In the genomic region with DNA sequence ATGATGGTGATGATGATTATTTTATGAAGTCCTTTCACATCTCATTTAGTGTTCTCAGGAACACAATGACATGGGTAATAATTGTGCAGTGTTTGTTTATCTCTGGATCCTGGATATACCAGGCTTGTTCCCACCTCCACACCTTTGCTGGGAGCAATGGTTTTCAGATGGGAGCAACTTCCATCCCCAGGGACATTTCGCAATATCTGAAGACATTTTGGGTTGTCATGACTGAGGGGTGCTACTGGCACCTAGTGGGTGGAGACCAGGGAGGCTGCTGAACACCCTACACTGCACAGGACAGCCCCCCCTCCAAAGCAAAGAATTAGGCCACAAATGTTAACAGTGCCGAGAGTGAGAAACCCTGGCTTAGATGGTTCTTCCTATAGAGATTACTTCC, we compare ENCODE assay signal across 23 cellular contexts. TPM values are rescaled to one million over a fixed set of nuclear protein-coding genes. Genes with fewer than 3 reads are reported as not detected.
DNase-seq lines count a peak whose midpoint lies in the region; ATAC-seq, FAIRE-seq and TF ChIP-seq lines count a peak whose summit lies in the region.
"Had no signal": no experiment of that assay in that cellular context is flagged by ENCODE, and none has a peak within 500 bp of the region (broad histone marks: within the 10 kb centered on the region; RNA-seq: fewer than 3 reads in every experiment).

No MANE protein-coding gene starts in this region.

- H3K4me1 ChIP-seq in HepG2 (ENCODE audit: insufficient read depth, low read length) (peaks cover 11% of the 10 kb centered on the region; the same call in 1 of the 2 replicates), right lobe of liver (no peaks in the 10 kb centered on the region), astrocyte (ENCODE audit: insufficient read depth, low read length) (peaks cover 23% of the 10 kb centered on the region), trophoblast cell (ENCODE audit: control insufficient read depth in 1 of 2, insufficient read depth in 2 of 2, low read length in 2 of 2) (peaks cover 25 to 31% of the 10 kb centered on the region in 2 experiments)
- H3K4me1 ChIP-seq: A549 had no signal

- no peak for TF ChIP-seq RAD21 in HepG2 (CRISPR knock-in tag; IDR thresholded peaks at IDR 0.05)

- TF ChIP-seq POLR2A in HepG2 (IDR thresholded peaks at IDR 0.05; ENCODE audit: insufficient read depth in 1 of 2, low read depth in 2 of 2, low read length in 2 of 2) (no peak), right lobe of liver (IDR thresholded peaks at IDR 0.05) (no peak), NB4 (IDR thresholded peaks at IDR 0.05; ENCODE audit: extremely low read depth, insufficient read length) (no peak)

- 97% methylated on average over 2 of the region's 2 CpGs for WGBS in HepG2 (ENCODE audit: low lambda C conversion rate)
- 78% methylated on average over 2 of the region's 2 CpGs for WGBS in right lobe of liver (ENCODE audit: insufficient coverage, low coverage, low lambda C conversion rate, missing lambda C conversion rate)
- WGBS in trophoblast cell (ENCODE audit: extremely low coverage, insufficient coverage, insufficient read length) = no CpG with 5 or more reads among the region's 2 CpGs

- peak overlapping the region; percentile 9 for H4K91ac ChIP-seq in trophoblast cell (ENCODE audit: low read depth, low read length)

- H3K14ac ChIP-seq in trophoblast cell (ENCODE audit: low read length) = no peak overlapping the region

- no peak overlapping the region for H2BK5ac ChIP-seq in trophoblast cell (ENCODE audit: low read depth, low read length, poor library complexity)

- no TSS peak for BruUV-seq in HepG2 (replicated peaks; lab: Mats Ljungman, UMichigan)

- no peak overlapping the region for H2AFZ ChIP-seq in HepG2 (ENCODE audit: low read length)
- H2AFZ ChIP-seq in astrocyte (ENCODE audit: low read depth, low read length) = peak overlapping the region; percentile 7
- no peak overlapping the region for H2AFZ ChIP-seq in trophoblast cell (ENCODE audit: insufficient read depth, low read length, poor library complexity)

- H3K4me3 ChIP-seq in HepG2 (replicated peaks in 1 of 3; ENCODE audit: insufficient read depth in 1 of 3, low read depth in 2 of 3, low read length in 3 of 3) (no peak overlapping the region), right lobe of liver (no peak overlapping the region), NB4 (ENCODE audit: low read depth, low read length) (no peak overlapping the region), astrocyte (ENCODE audit: insufficient read depth, low read depth, low read length) (no peak overlapping the region), trophoblast cell (ENCODE audit: low read depth, low read length) (no peak overlapping the region)
- H3K4me3 ChIP-seq: A549, BLaER1 had no signal

- peaks cover 6% of the 10 kb centered on the region for H3K79me1 ChIP-seq in trophoblast cell (ENCODE audit: low read length)

- H3K36me3 Mint-ChIP-seq in astrocyte (ENCODE audit: low read depth, unreplicated experiment) (peaks cover 2% of the 10 kb centered on the region), T-helper 17 cell (ENCODE audit: low read depth) (no peaks in the 10 kb centered on the region)
- H3K36me3 Mint-ChIP-seq: CD14-positive monocyte; CD8-positive, alpha-beta T cell had no signal

- no peaks in the 10 kb centered on the region for H3K79me2 ChIP-seq in HepG2 (ENCODE audit: insufficient read depth, low read length)
- no peaks in the 10 kb centered on the region for H3K79me2 ChIP-seq in astrocyte (ENCODE audit: insufficient read depth, low read length)
- H3K79me2 ChIP-seq in trophoblast cell (ENCODE audit: control insufficient read depth, insufficient read depth, low read length, poor library complexity) = no peaks in the 10 kb centered on the region

- peak overlapping the region; percentile 29 for H2BK12ac ChIP-seq in trophoblast cell (ENCODE audit: low read length)

- in situ Hi-C loops in HepG2 (cut with HindIII; ENCODE audit: extremely low pct_ligation_motif_present, low pct_unique_long_range_greater_than_20kb) = no loop called here

- peaks cover 6% of the 10 kb centered on the region for H3K27me3 Mint-ChIP-seq in astrocyte (ENCODE audit: low read depth, unreplicated experiment)
- H3K27me3 Mint-ChIP-seq in T-helper 17 cell = peaks cover 13% of the 10 kb centered on the region

- H4K8ac ChIP-seq in trophoblast cell (ENCODE audit: low read depth, low read length) = no peak overlapping the region

- ATAC-seq in HepG2 (no peak), right lobe of liver (no peak), T-helper 17 cell (no peak)
- ATAC-seq: CD8-positive, alpha-beta T cell; HCT116 had no signal

- no peak for TF ChIP-seq EP300 in HepG2 (IDR thresholded peaks at IDR 0.05; ENCODE audit: low read depth in 2 of 2, low read length in 2 of 2)
- TF ChIP-seq EP300 in HepG2 (CRISPR knock-in tag; IDR thresholded peaks at IDR 0.05; ENCODE audit: borderline replicate concordance) = no peak

- H3K4me1 Mint-ChIP-seq in astrocyte (ENCODE audit: low read depth, unreplicated experiment) (peaks cover 32% of the 10 kb centered on the region), T-helper 17 cell (no peaks in the 10 kb centered on the region)
- H3K4me1 Mint-ChIP-seq: CD14-positive monocyte, IgD-negative memory B cell had no signal

- CTCF ChIA-PET in HepG2 (lab: Yijun Ruan, JAX; ENCODE audit: low intra/inter-chr PET ratio, low total read pairs) = no interaction called here

- no peak overlapping the region for H3K4me3 Mint-ChIP-seq in astrocyte (ENCODE audit: unreplicated experiment)
- no peak overlapping the region for H3K4me3 Mint-ChIP-seq in T-helper 17 cell
- H3K4me3 Mint-ChIP-seq: CD14-positive monocyte; CD8-positive, alpha-beta T cell; IgD-negative memory B cell had no signal

- H2BK120ac ChIP-seq in trophoblast cell (ENCODE audit: insufficient read depth, low read length, poor library complexity) = no peak overlapping the region

- H3K27ac Mint-ChIP-seq in astrocyte (ENCODE audit: unreplicated experiment) (no peak overlapping the region), T-helper 17 cell (no peak overlapping the region)
- H3K27ac Mint-ChIP-seq: CD14-positive monocyte; CD8-positive, alpha-beta T cell; IgD-negative memory B cell had no signal

- no peak overlapping the region for H3K4ac ChIP-seq in trophoblast cell (ENCODE audit: low read depth, low read length)

- H4K12ac ChIP-seq in trophoblast cell (ENCODE audit: low read depth, low read length) = no peak overlapping the region

- H3K9ac ChIP-seq in HepG2 (ENCODE audit: insufficient read depth, low read depth, low read length) (no peak overlapping the region), astrocyte (ENCODE audit: low read length) (no peak overlapping the region), trophoblast cell (ENCODE audit: low read length) (no peak overlapping the region)
- H3K9ac ChIP-seq: BLaER1 had no signal

- H4K20me1 ChIP-seq in HepG2 (ENCODE audit: insufficient read depth, low read length) (no peaks in the 10 kb centered on the region), astrocyte (ENCODE audit: insufficient read depth, low read length) (no peaks in the 10 kb centered on the region)
- H4K20me1 ChIP-seq: BLaER1 had no signal

- no peak overlapping the region for H3K18ac ChIP-seq in trophoblast cell (ENCODE audit: low read length)

- no peak overlapping the region for H2AK5ac ChIP-seq in trophoblast cell (ENCODE audit: low read length)

- H3K27me3 ChIP-seq in HepG2 (ENCODE audit: control insufficient read depth in 1 of 2, insufficient read depth in 2 of 2, low read length in 2 of 2) (no peaks in the 10 kb centered on the region; a peak in 1 of 5 replicates), right lobe of liver (no peaks in the 10 kb centered on the region), astrocyte (ENCODE audit: insufficient read depth, low read length) (no peaks in the 10 kb centered on the region), trophoblast cell (ENCODE audit: insufficient read depth, low read length) (no peaks in the 10 kb centered on the region)
- H3K27me3 ChIP-seq: BLaER1 had no signal

- POLR2A ChIA-PET in HepG2 (lab: Yijun Ruan, JAX) = no interaction called here

- H3K36me3 ChIP-seq in HepG2 (replicated peaks in 1 of 2; ENCODE audit: control insufficient read depth in 1 of 2, insufficient read depth in 2 of 2, low read length in 2 of 2) (no peaks in the 10 kb centered on the region), right lobe of liver (no peaks in the 10 kb centered on the region), astrocyte (ENCODE audit: insufficient read depth, low read length) (no peaks in the 10 kb centered on the region), trophoblast cell (ENCODE audit: control insufficient read depth in 1 of 2, insufficient read depth in 2 of 2, low read length in 2 of 2) (no peaks in the 10 kb centered on the region)
- H3K36me3 ChIP-seq: BLaER1 had no signal

- FAIRE-seq in HepG2 (lab: Jason Lieb, UNC) (no peak), astrocyte (lab: Jason Lieb, UNC) (no peak)
- FAIRE-seq: A549, G401.6, GM12891, GM19239, H54 had no signal

- peak; percentile 25; the same call in 1 of the 2 replicates for TF ChIP-seq CTCF in HepG2 (CRISPR knock-in tag; IDR thresholded peaks at IDR 0.05)
- TF ChIP-seq CTCF in right lobe of liver (IDR thresholded peaks at IDR 0.05) = no peak
- TF ChIP-seq CTCF in NB4 (IDR thresholded peaks at IDR 0.05; ENCODE audit: low read depth, low read length) = no peak
- TF ChIP-seq CTCF in astrocyte (IDR thresholded peaks at IDR 0.05; ENCODE audit: insufficient read depth, low read depth, low read length) = no peak

- H3K4me2 ChIP-seq in HepG2 (ENCODE audit: low read depth, low read length) (no peak overlapping the region), astrocyte (ENCODE audit: low read length) (peak overlapping the region; percentile 43), trophoblast cell (ENCODE audit: low read length) (no peak overlapping the region)
- H3K4me2 ChIP-seq: A549, BLaER1 had no signal

- no peaks in the 10 kb centered on the region for H3K9me3 ChIP-seq in HepG2 (ENCODE audit: low read length)
- H3K9me3 ChIP-seq in right lobe of liver = no peaks in the 10 kb centered on the region
- no peaks in the 10 kb centered on the region for H3K9me3 ChIP-seq in astrocyte (ENCODE audit: insufficient read depth, low read depth, low read length)
- H3K9me3 ChIP-seq in trophoblast cell (ENCODE audit: insufficient read depth, low read depth, low read length) = no peaks in the 10 kb centered on the region
- no peaks in the 10 kb centered on the region for H3K9me3 ChIP-seq in T-helper 17 cell (ENCODE audit: control insufficient read depth, low read length, poor library complexity, severe bottlenecking)
- H3K9me3 ChIP-seq: A549, BLaER1 had no signal

- intact Hi-C loops in HepG2 (cut with micrococcal nuclease; ENCODE audit: unreplicated experiment) = no loop called here
- intact Hi-C loops in right lobe of liver (cut with DNase I) = no loop called here

- no peak for DNase-seq in HepG2 (ENCODE audit: low spot score)
- DNase-seq in right lobe of liver = no peak
- peak; percentile 28 for DNase-seq in NB4 (ENCODE audit: low read depth)
- no peak for DNase-seq in astrocyte (ENCODE audit: low read depth)
- DNase-seq in trophoblast cell = no peak
- no peak for DNase-seq in hepatic stellate cell (ENCODE audit: low spot score)
- DNase-seq in AG20443 (ENCODE audit: low spot score) = no peak
- no peak for DNase-seq in T-helper 17 cell
- DNase-seq: CD8-positive, alpha-beta T cell; COR-L47; DMS53; DND-41 had no signal

- peaks cover 2% of the 10 kb centered on the region for H3K9me3 Mint-ChIP-seq in astrocyte (ENCODE audit: unreplicated experiment)
- H3K9me3 Mint-ChIP-seq: CD8-positive, alpha-beta T cell had no signal

- no peak overlapping the region for H3K27ac ChIP-seq in HepG2 (ENCODE audit: extremely low read length, insufficient read depth, low read length)
- no peak overlapping the region for H3K27ac ChIP-seq in right lobe of liver
- no peak overlapping the region for H3K27ac ChIP-seq in astrocyte (ENCODE audit: low read depth, low read length)
- H3K27ac ChIP-seq in trophoblast cell (ENCODE audit: low read depth, low read length) = no peak overlapping the region
- H3K27ac ChIP-seq: 22Rv1, A549, BLaER1, HL-60 had no signal

- H3K23ac ChIP-seq in trophoblast cell (ENCODE audit: low read length) = no peak overlapping the region

RNA-seq across cellular contexts. Expression of a gene that starts 13.5 kb away (rescaled TPM):
- 12.3 and 18.5 TPM in 2 replicates for total RNA-seq in HepG2 (2016; rRNA removed; fragmentation: Illumina TruSeq; extraction: Trizol)
- 3.8 and 4.7 TPM in 2 replicates for total RNA-seq in HepG2 (2016; cell fraction: cytosol; rRNA removed; fragmentation: Illumina TruSeq; extraction: Trizol; ENCODE audit: low read depth)
- total RNA-seq in HepG2 (2016; cell fraction: insoluble cytoplasmic fraction; rRNA removed; fragmentation: Illumina TruSeq; extraction: Trizol) = 12.7 and 13.5 TPM in 2 replicates
- total RNA-seq in HepG2 (2016; cell fraction: membrane; rRNA removed; fragmentation: Illumina TruSeq; extraction: Trizol) = 12.7 and 14.2 TPM in 2 replicates
- total RNA-seq in HepG2 (2016; cell fraction: nucleus; rRNA removed; fragmentation: Illumina TruSeq; extraction: Trizol) = 12.5 and 15.2 TPM in 2 replicates
- polyA plus RNA-seq in HepG2 (2011; rRNA removed) = 5.9 and 6.6 TPM in 2 replicates
- polyA plus RNA-seq in HepG2 (2011; cell fraction: cytosol; rRNA removed) = 3.8 and 4.0 TPM in 2 replicates
- polyA plus RNA-seq in HepG2 (2011; cell fraction: nucleus; rRNA removed) = 7.7 TPM in 2 replicates
- 6.2 and 6.9 TPM in 2 replicates for polyA plus RNA-seq in HepG2 (2012)
- 2.3 and 3.0 TPM in 2 replicates for polyA plus RNA-seq in HepG2 (2016; cell fraction: cytosol; fragmentation: Illumina TruSeq; extraction: Trizol; ENCODE audit: low read depth)
- 16.0 and 21.0 TPM in 2 replicates for polyA plus RNA-seq in HepG2 (2016; cell fraction: insoluble cytoplasmic fraction; fragmentation: Illumina TruSeq; extraction: Trizol; ENCODE audit: low read depth)
- 8.5 and 9.6 TPM in 2 replicates for polyA plus RNA-seq in HepG2 (2016; cell fraction: membrane; fragmentation: Illumina TruSeq; extraction: Trizol; ENCODE audit: low read depth)
- polyA plus RNA-seq in HepG2 (2016; cell fraction: nucleus; fragmentation: Illumina TruSeq; extraction: Trizol; ENCODE audit: insufficient read depth, low read depth) = 30.9 and 34.8 TPM in 2 replicates
- polyA minus RNA-seq in HepG2 (2011; rRNA and poly(A)+ RNA removed; ENCODE audit: low replicate concordance) = 0.02 and 5.6 TPM in 2 replicates
- polyA minus RNA-seq in HepG2 (2011; cell fraction: cytosol; rRNA and poly(A)+ RNA removed) = 3.4 and 4.2 TPM in 2 replicates
- 4.0 and 4.2 TPM in 2 replicates for polyA minus RNA-seq in HepG2 (2011; cell fraction: nucleus; rRNA and poly(A)+ RNA removed)
- 10 to 100 TPM; 22.9 to 30.1 (median 26.4) TPM for total RNA-seq in right lobe of liver
- total RNA-seq in astrocyte = 15.0 and 15.1 TPM in 2 replicates
- polyA plus RNA-seq in trophoblast cell (2013) = 1.4 and 1.5 TPM in 2 replicates
- total RNA-seq in T-helper 17 cell = not detected
- total RNA-seq: CD8-positive, alpha-beta T cell had no signal
- polyA plus RNA-seq: CD14-positive monocyte, IgD-negative memory B cell had no signal

Comparison
In these comparisons a context has a peak if more than half of its experiments do, and no peak if none do; other contexts are left out.
1. RNA of a gene that starts 13.5 kb away (total RNA-seq): 22.9 to 30.1 TPM in right lobe of liver, 15.0 to 15.1 TPM in astrocyte and 3.8 to 18.5 TPM in HepG2; not detected in T-helper 17 cell; every median in the first group is over 4 times any median in the second.